In genomic region chr22:19204640-19205039, GRCh38 we compare ENCODE assay signal across 23 cellular contexts. TPM values are rescaled to one million over a fixed set of nuclear protein-coding genes. Genes with fewer than 3 reads are reported as not detected.
DNase-seq lines count a peak whose midpoint lies in the region; TF ChIP-seq lines count a peak whose summit lies in the region.
"Had no signal": no experiment of that assay in that cellular context is flagged by ENCODE, and none has a peak within 500 bp of the region (broad histone marks: within the 10 kb centered on the region; RNA-seq: fewer than 3 reads in every experiment).

No MANE protein-coding gene starts in this region.

- H3K4me3 Mint-ChIP-seq in chondrocyte (ENCODE audit: unreplicated experiment) = no peak overlapping the region
- H3K4me3 Mint-ChIP-seq: B cell; CD4-positive, CD25-positive, alpha-beta regulatory T cell; CD8-positive, alpha-beta memory T cell; HFFc6 had no signal

- DNase-seq in NCI-H69 (lab: John Stamatoyannopoulos, UW) (peak; percentile 67), chondrocyte (ENCODE audit: low spot score) (peak; percentile 52), osteoblast (ENCODE audit: insufficient read length, low spot score, missing footprints) (peak; percentile 26), transverse colon (peak; percentile 20), pons (ENCODE audit: low spot score) (no peak), NCI-H146 treated with DMSO at 0.1 percent for 48 hours (lab: John Stamatoyannopoulos, UW; ENCODE audit: unreplicated experiment) (no peak), NCI-H2029 (lab: John Stamatoyannopoulos, UW) (no peak), GM20000 (ENCODE audit: low spot score) (no peak)
- DNase-seq: CD4-positive, CD25-positive, alpha-beta regulatory T cell; CD8-positive, alpha-beta memory T cell; COR-L47; DMS 273 treated with DMSO at 0.1 percent for 48 hours; DMS53; DND-41; EL; GM23248; HFFc6; IMR-90 had no signal

- no peak overlapping the region for H3K27ac ChIP-seq in osteoblast (ENCODE audit: low read depth, low read length)
- no peak overlapping the region for H3K27ac ChIP-seq in transverse colon
- H3K27ac ChIP-seq: BLaER1 treated with 17β-estradiol and CSF1 and Interleukin-3, amounts not matched to agents 10 nM and 100 nM; GM23248; HL-60 had no signal

- H3K4me1 Mint-ChIP-seq in chondrocyte (ENCODE audit: low read depth) = no peaks in the 10 kb centered on the region
- H3K4me1 Mint-ChIP-seq: B cell; CD8-positive, alpha-beta memory T cell had no signal

- no peaks in the 10 kb centered on the region for H3K79me2 ChIP-seq in osteoblast (ENCODE audit: insufficient read depth, low read length)

- in situ Hi-C loops in transverse colon (cut with MboI; ENCODE audit: low pct_ligation_motif_present in 1 of 4, low pct_unique_long_range_greater_than_20kb in 1 of 4, low sequenced_read_pairs in 3 of 4) = loop anchor here in 1 of 4 donors (25.0 kb wide), 1 partner anchor 433 kb away; no protein-coding TSS in a partner anchor

- no peaks in the 10 kb centered on the region for H3K9me3 Mint-ChIP-seq in chondrocyte (ENCODE audit: low read depth)
- H3K9me3 Mint-ChIP-seq: CD8-positive, alpha-beta memory T cell; HFFc6 had no signal

- TF ChIP-seq CTCF in chondrocyte (IDR thresholded peaks at IDR 0.05) (no peak), osteoblast (IDR thresholded peaks at IDR 0.05; ENCODE audit: extremely low read depth, low read depth, low read length) (no peak), transverse colon (IDR thresholded peaks at IDR 0.05) (no peak), GM20000 (IDR thresholded peaks at IDR 0.05; ENCODE audit: extremely low read depth, missing control alignments) (no peak)

- H3K4me3 ChIP-seq in osteoblast (ENCODE audit: insufficient read depth, low read length) (no peak overlapping the region), transverse colon (no peak overlapping the region)
- H3K4me3 ChIP-seq: BLaER1 treated with 17β-estradiol and CSF1 and Interleukin-3, amounts not matched to agents 10 nM and 100 nM; GM12878; GM23248 had no signal

- H3K4me1 ChIP-seq in osteoblast (ENCODE audit: insufficient read depth, low read length) (no peaks in the 10 kb centered on the region), transverse colon (no peaks in the 10 kb centered on the region)

- peaks cover 9% of the 10 kb centered on the region for H3K36me3 ChIP-seq in osteoblast (ENCODE audit: insufficient read depth, low read length)
- peaks cover 0 to 2% (median 0%) of the 10 kb centered on the region in 4 donors for H3K36me3 ChIP-seq in transverse colon

- peaks cover 34% of the 10 kb centered on the region for H3K36me3 Mint-ChIP-seq in chondrocyte (ENCODE audit: low read depth)

- H3K27ac Mint-ChIP-seq in chondrocyte (ENCODE audit: unreplicated experiment) = no peak overlapping the region
- H3K27ac Mint-ChIP-seq: B cell; CD8-positive, alpha-beta memory T cell; HFFc6 had no signal

- H3K27me3 Mint-ChIP-seq in chondrocyte (ENCODE audit: low read depth) = no peaks in the 10 kb centered on the region

- H3K27me3 ChIP-seq in osteoblast (ENCODE audit: insufficient read depth, low read length) = no peaks in the 10 kb centered on the region
- H3K27me3 ChIP-seq in transverse colon = no peaks in the 10 kb centered on the region
- H3K27me3 ChIP-seq: BLaER1 treated with 17β-estradiol and CSF1 and Interleukin-3, amounts not matched to agents 10 nM and 100 nM had no signal

- TF ChIP-seq EP300 in transverse colon (IDR thresholded peaks at IDR 0.05; ENCODE audit: low read depth) = no peak

- no peak overlapping the region for H3K4me2 ChIP-seq in osteoblast (ENCODE audit: insufficient read depth, low read length)
- H3K4me2 ChIP-seq: BLaER1 treated with 17β-estradiol and CSF1 and Interleukin-3, amounts not matched to agents 10 nM and 100 nM had no signal

- intact Hi-C loops in transverse colon (cut with DNase I; ENCODE audit: low total_unique reads) = no loop called here

- H4K20me1 ChIP-seq in osteoblast (ENCODE audit: insufficient read depth, low read length) = no peaks in the 10 kb centered on the region
- H4K20me1 ChIP-seq: BLaER1 treated with 17β-estradiol and CSF1 and Interleukin-3, amounts not matched to agents 10 nM and 100 nM had no signal

- H3K9me3 ChIP-seq in osteoblast (ENCODE audit: low read depth, low read length) (no peaks in the 10 kb centered on the region), transverse colon (no peaks in the 10 kb centered on the region)
- H3K9me3 ChIP-seq: BLaER1 treated with 17β-estradiol and CSF1 and Interleukin-3, amounts not matched to agents 10 nM and 100 nM had no signal

- no peak for TF ChIP-seq POLR2A in transverse colon (IDR thresholded peaks at IDR 0.05)

- 47% methylated on average over 4 of the region's 4 CpGs; no CpG with 5 or more reads in 1 of the 2 donors for WGBS in transverse colon (ENCODE audit: low coverage in 1 of 2), 2 donors

- H2AFZ ChIP-seq in osteoblast (ENCODE audit: low read length) = no peak overlapping the region
- H2AFZ ChIP-seq: GM23248 had no signal

RNA-seq across cellular contexts. Expression of gene SLC25A1, which starts 26.1 kb away (rescaled TPM):
- total RNA-seq in chondrocyte = 101 to 111 TPM (median 107 TPM) in 3 replicates
- total RNA-seq in osteoblast = 63.7 and 69.2 TPM in 2 replicates
- 100 to 1,000 TPM in 3 of 4 donors, 10 to 100 TPM in 1; 80.2 to 146 (median 132) TPM for total RNA-seq in transverse colon

RNA-seq across cellular contexts. Expression of gene GSC2, which starts 54.5 kb away (rescaled TPM):
- total RNA-seq in chondrocyte (not detected in 3 replicates), osteoblast (not detected in 2 replicates), transverse colon (not detected)
- total RNA-seq: A172; B cell; CD4-positive, CD25-positive, alpha-beta regulatory T cell; CD8-positive, alpha-beta memory T cell; GM12878; GM23248; HFFc6; IMR-90 had no signal

Comparison
In these comparisons a context has a peak if more than half of its experiments do, and no peak if none do; other contexts are left out.
1. DNase-seq: peak in NCI-H69 (single experiment), chondrocyte (single experiment), osteoblast (single experiment) and transverse colon (single experiment); none in pons (single experiment), NCI-H146 treated with DMSO at 0.1 percent for 48 hours (single experiment), NCI-H2029 (single experiment) and GM20000 (single experiment).